Comparison of ENCODE assay signal across 22 cellular contexts in genomic region chr4:43564107-43564506, GRCh38.
"Had no signal": no experiment of that assay in that cellular context is flagged by ENCODE, and none has a peak within 500 bp of the region (broad histone marks: within the 10 kb centered on the region; RNA-seq: fewer than 3 reads in every experiment).

No MANE protein-coding gene starts in this region.

- H3K4me1 ChIP-seq: esophagus muscularis mucosa had no signal

- H3K36me3 Mint-ChIP-seq: stimulated activated memory B cell treated with anti-CD40 and anti-IgM and Interleukin-4, amounts not matched to agents 10 μg/mL and 1 μg/mL and 100 μg/mL, for 72 hours; type B pancreatic cell had no signal

- H3K27ac Mint-ChIP-seq: activated CD8-positive, alpha-beta T cell treated with anti-CD3 and anti-CD28 coated beads, Interleukin-2, amount 10 ng/mL, durations not matched to agents 7 days and 5 days; activated naive CD8-positive, alpha-beta T cell treated with anti-CD3 and anti-CD28 coated beads, Interleukin-2, amount 50 U/mL, for 24 hours; activated T-helper 1 cell treated with anti-CD3 and anti-CD28 coated beads, Interleukin-12 subunit alpha, Interleukin-12 subunit beta, Interleukin-2, Interleukin-4 antibody, amounts not matched to agents 30 ng/mL and 10 ng/mL and 1 ng/mL, durations not matched to agents 14 hours and 24 hours and 36 hours; stimulated activated memory B cell treated with anti-CD40 and anti-IgM and Interleukin-4, amounts not matched to agents 10 μg/mL and 1 μg/mL and 100 μg/mL, for 72 hours; type B pancreatic cell had no signal

- H3K27me3 ChIP-seq: esophagus muscularis mucosa had no signal

- H3K4me1 Mint-ChIP-seq: activated naive CD8-positive, alpha-beta T cell treated with anti-CD3 and anti-CD28 coated beads, Interleukin-2, amount 50 U/mL, for 24 hours; neural crest cell; stimulated activated memory B cell treated with anti-CD40 and anti-IgM and Interleukin-4, amounts not matched to agents 10 μg/mL and 1 μg/mL and 100 μg/mL, for 72 hours had no signal

- H3K9me3 ChIP-seq: esophagus muscularis mucosa, thoracic aorta had no signal

- H3K27me3 Mint-ChIP-seq: activated naive CD8-positive, alpha-beta T cell treated with anti-CD3 and anti-CD28 coated beads, Interleukin-2, amount 50 U/mL, for 24 hours; stimulated activated memory B cell treated with anti-CD40 and anti-IgM and Interleukin-4, amounts not matched to agents 10 μg/mL and 1 μg/mL and 100 μg/mL, for 72 hours; type B pancreatic cell had no signal

- DNase-seq: activated CD4-positive, alpha-beta T cell treated with anti-CD3 and anti-CD28 coated beads for 1 hour; activated CD4-positive, alpha-beta T cell treated with anti-CD3 and anti-CD28 coated beads, Interleukin-2, amount 50 U/mL, for 1 hour; activated CD8-positive, alpha-beta T cell treated with anti-CD3 and anti-CD28 coated beads, Interleukin-2, amount 10 ng/mL, durations not matched to agents 7 days and 5 days; activated gamma-delta T cell; activated naive CD4-positive, alpha-beta T cell treated with anti-CD3 and anti-CD28 coated beads, Interleukin-2, amount 50 U/mL, for 16 hours; activated naive CD8-positive, alpha-beta T cell treated with anti-CD3 and anti-CD28 coated beads, Interleukin-2, amount 50 U/mL, for 24 hours; cerebellar nuclear complex; head of caudate nucleus; hypothalamus; mesenchymal stem cell; mucosa of descending colon; occipital lobe; small intestine; stimulated activated CD4-positive, alpha-beta T cell treated with anti-CD3 and anti-CD28 coated beads, Interleukin-2, amount 100 ng/mL, for 24 hours had no signal

- ATAC-seq: activated CD8-positive, alpha-beta T cell treated with anti-CD3 and anti-CD28 coated beads, Interleukin-2, amount 10 ng/mL, durations not matched to agents 7 days and 5 days; activated naive CD8-positive, alpha-beta T cell treated with anti-CD3 and anti-CD28 coated beads, Interleukin-2, amount 50 U/mL, for 24 hours; mucosa of descending colon; sciatic nerve; stimulated activated memory B cell treated with anti-CD40 and anti-IgM and Interleukin-4, amounts not matched to agents 10 μg/mL and 1 μg/mL and 100 μg/mL, for 72 hours had no signal

- H3K4me3 ChIP-seq: coronary artery, esophagus muscularis mucosa, mucosa of descending colon, thoracic aorta had no signal

- H3K9me3 Mint-ChIP-seq: activated T-helper 1 cell treated with anti-CD3 and anti-CD28 coated beads, Interleukin-12 subunit alpha, Interleukin-12 subunit beta, Interleukin-2, Interleukin-4 antibody, amounts not matched to agents 30 ng/mL and 10 ng/mL and 1 ng/mL, durations not matched to agents 14 hours and 24 hours and 36 hours; neural crest cell; stimulated activated memory B cell treated with anti-CD40 and anti-IgM and Interleukin-4, amounts not matched to agents 10 μg/mL and 1 μg/mL and 100 μg/mL, for 72 hours; type B pancreatic cell had no signal

- H3K4me3 Mint-ChIP-seq: activated CD8-positive, alpha-beta T cell treated with anti-CD3 and anti-CD28 coated beads, Interleukin-2, amount 10 ng/mL, durations not matched to agents 7 days and 5 days; activated naive CD8-positive, alpha-beta T cell treated with anti-CD3 and anti-CD28 coated beads, Interleukin-2, amount 50 U/mL, for 24 hours; activated T-helper 1 cell treated with anti-CD3 and anti-CD28 coated beads, Interleukin-12 subunit alpha, Interleukin-12 subunit beta, Interleukin-2, Interleukin-4 antibody, amounts not matched to agents 30 ng/mL and 10 ng/mL and 1 ng/mL, durations not matched to agents 14 hours and 24 hours and 36 hours; neural crest cell; stimulated activated memory B cell treated with anti-CD40 and anti-IgM and Interleukin-4, amounts not matched to agents 10 μg/mL and 1 μg/mL and 100 μg/mL, for 72 hours; type B pancreatic cell had no signal

- H3K27ac ChIP-seq: coronary artery, esophagus muscularis mucosa, thoracic aorta had no signal

- H3K36me3 ChIP-seq: esophagus muscularis mucosa, thoracic aorta had no signal
